ENCODE assay signal across 22 cellular contexts in the genomic region with DNA sequence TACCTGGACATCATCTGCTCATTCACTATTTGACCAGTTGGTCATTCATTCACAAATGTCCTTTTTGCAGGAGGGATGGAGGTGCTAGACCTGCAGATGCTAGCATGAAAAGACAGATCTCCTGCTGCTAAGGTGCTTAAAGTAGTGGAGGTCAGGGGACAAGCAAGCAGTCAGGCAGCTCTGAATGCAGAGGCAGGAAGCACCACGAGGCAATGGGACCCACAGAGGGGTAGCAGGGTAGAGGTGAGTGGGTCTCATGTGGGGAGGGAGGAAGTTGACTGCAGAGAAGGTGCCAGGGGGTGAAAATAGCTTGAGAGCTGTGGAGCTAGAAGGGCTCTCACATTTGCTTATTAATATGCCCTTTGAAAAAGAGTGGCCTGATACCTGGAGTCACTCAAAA. TPM values are rescaled to one million over a fixed set of nuclear protein-coding genes. Genes with fewer than 3 reads are reported as not detected.
A peak's percentile ranks its signal among the peaks of the same experiment; 100 is the strongest.
DNase-seq lines count a peak whose midpoint lies in the region; TF ChIP-seq lines count a peak whose summit lies in the region.
"Had no signal": no experiment of that assay in that cellular context is flagged by ENCODE, and none has a peak within 500 bp of the region (broad histone marks: within the 10 kb centered on the region; RNA-seq: fewer than 3 reads in every experiment).

No MANE protein-coding gene starts in this region.

- H3K4me3 ChIP-seq in endodermal cell (ENCODE audit: low read length) (no peak overlapping the region), trophoblast cell (ENCODE audit: low read depth, low read length) (peak overlapping the region; percentile 18)
- H3K4me3 ChIP-seq: GM23248, Peyer's patch, SJCRH30 had no signal

- peaks cover 36% of the 10 kb centered on the region for H3K36me3 Mint-ChIP-seq in activated CD4-positive, alpha-beta T cell treated with anti-CD3 and anti-CD28 coated beads, Interleukin-2, amount 10 ng/mL, durations not matched to agents 24 days and 14 days (ENCODE audit: low read depth)
- peaks cover 29% of the 10 kb centered on the region for H3K36me3 Mint-ChIP-seq in activated CD4-positive, alpha-beta T cell treated with anti-CD3 and anti-CD28 coated beads, Interleukin-2, amount 10 ng/mL, durations not matched to agents 7 days and 5 days (ENCODE audit: low read depth)
- H3K36me3 Mint-ChIP-seq in H9 (ENCODE audit: insufficient read depth in 1 of 3, low read depth in 3 of 3) = peaks cover 26 to 49% (median 38%) of the 10 kb centered on the region in 3 experiments
- peaks cover 52% of the 10 kb centered on the region for H3K36me3 Mint-ChIP-seq in endodermal cell (ENCODE audit: low read depth)

- H3K23ac ChIP-seq in H9 (ENCODE audit: insufficient read length, low read depth, low read length) (no peak overlapping the region), trophoblast cell (ENCODE audit: low read length) (peak overlapping the region; percentile 19)

- H2BK12ac ChIP-seq in H9 (ENCODE audit: insufficient read length, low read depth, low read length) (no peak overlapping the region), trophoblast cell (ENCODE audit: low read length) (no peak overlapping the region)

- H3K27ac ChIP-seq in H9 (ENCODE audit: insufficient read length, low read depth, low read length) = no peak overlapping the region
- no peak overlapping the region for H3K27ac ChIP-seq in endodermal cell (ENCODE audit: low read depth, low read length)
- H3K27ac ChIP-seq in trophoblast cell (ENCODE audit: low read depth, low read length) = no peak overlapping the region
- H3K27ac ChIP-seq: C4-2B, GM23248, KMS-11, Peyer's patch, SJCRH30 had no signal

- H4K20me1 ChIP-seq in H9 (ENCODE audit: control insufficient read depth, insufficient read depth, insufficient read length) = no peaks in the 10 kb centered on the region

- H2BK20ac ChIP-seq in H9 (ENCODE audit: low read depth, low read length, poor library complexity, severe bottlenecking) = no peak overlapping the region

- H3K23me2 ChIP-seq in H9 (ENCODE audit: insufficient read length, low read depth, low read length, poor library complexity, severe bottlenecking) = no peaks in the 10 kb centered on the region

- no peak overlapping the region for H2BK15ac ChIP-seq in H9 (ENCODE audit: low read depth, low read length)

- H3K79me1 ChIP-seq in H9 (ENCODE audit: insufficient read depth, low read depth, low read length, poor library complexity, severe bottlenecking) (no peaks in the 10 kb centered on the region), trophoblast cell (ENCODE audit: low read length) (no peaks in the 10 kb centered on the region)

- H3K4ac ChIP-seq in H9 (ENCODE audit: low read depth, low read length) (no peak overlapping the region), trophoblast cell (ENCODE audit: low read depth, low read length) (no peak overlapping the region)

- H3K79me2 ChIP-seq in H9 (ENCODE audit: insufficient read depth, low read length) = no peaks in the 10 kb centered on the region
- H3K79me2 ChIP-seq in trophoblast cell (ENCODE audit: control insufficient read depth, insufficient read depth, low read length, poor library complexity) = no peaks in the 10 kb centered on the region

- no peaks in the 10 kb centered on the region for H3K27me3 Mint-ChIP-seq in activated CD4-positive, alpha-beta T cell treated with anti-CD3 and anti-CD28 coated beads, Interleukin-2, amount 10 ng/mL, durations not matched to agents 24 days and 14 days
- H3K27me3 Mint-ChIP-seq in activated CD4-positive, alpha-beta T cell treated with anti-CD3 and anti-CD28 coated beads, Interleukin-2, amount 10 ng/mL, durations not matched to agents 7 days and 5 days = no peaks in the 10 kb centered on the region
- H3K27me3 Mint-ChIP-seq in H9 (ENCODE audit: low read depth) = no peaks in the 10 kb centered on the region
- no peaks in the 10 kb centered on the region for H3K27me3 Mint-ChIP-seq in endodermal cell (ENCODE audit: insufficient read depth)

- H3T11ph ChIP-seq in H9 (ENCODE audit: low read length) = no peak overlapping the region

- intact Hi-C loops in activated CD4-positive, alpha-beta T cell treated with anti-CD3 and anti-CD28 coated beads, Interleukin-2, amount 10 ng/mL, durations not matched to agents 24 days and 14 days (cut with micrococcal nuclease) = no loop called here

- H2BK120ac ChIP-seq in H9 (ENCODE audit: low read depth, low read length, poor library complexity, severe bottlenecking) (no peak overlapping the region), trophoblast cell (ENCODE audit: insufficient read depth, low read length, poor library complexity) (no peak overlapping the region)

- H2AFZ ChIP-seq in H9 (ENCODE audit: low read length) (no peak overlapping the region), trophoblast cell (ENCODE audit: insufficient read depth, low read length, poor library complexity) (no peak overlapping the region)
- H2AFZ ChIP-seq: GM23248 had no signal

- no peak overlapping the region for H2AK5ac ChIP-seq in H9 (ENCODE audit: insufficient read length, low read length)
- no peak overlapping the region for H2AK5ac ChIP-seq in trophoblast cell (ENCODE audit: low read length)

- H2BK5ac ChIP-seq in H9 (ENCODE audit: insufficient read length, low read length) = no peak overlapping the region
- no peak overlapping the region for H2BK5ac ChIP-seq in trophoblast cell (ENCODE audit: low read depth, low read length, poor library complexity)

- TF ChIP-seq CTCF in H9 (conservative IDR thresholded peaks at IDR 0.05) (no peak), endodermal cell (conservative IDR thresholded peaks at IDR 0.05) (no peak)

- H3K9me3 ChIP-seq in H9 (ENCODE audit: control insufficient read depth, low read depth, low read length) = no peaks in the 10 kb centered on the region
- no peaks in the 10 kb centered on the region for H3K9me3 ChIP-seq in endodermal cell (ENCODE audit: control insufficient read depth, low read length)
- H3K9me3 ChIP-seq in trophoblast cell (ENCODE audit: insufficient read depth, low read depth, low read length) = no peaks in the 10 kb centered on the region
- H3K9me3 ChIP-seq: Peyer's patch, SJCRH30 had no signal

- H3K27me3 ChIP-seq in H9 (ENCODE audit: insufficient read depth, low read length) (no peaks in the 10 kb centered on the region), endodermal cell (ENCODE audit: control insufficient read depth, insufficient read depth, low read length, poor library complexity, severe bottlenecking) (no peaks in the 10 kb centered on the region), trophoblast cell (ENCODE audit: insufficient read depth, low read length) (no peaks in the 10 kb centered on the region)
- H3K27me3 ChIP-seq: Peyer's patch, SJCRH30 had no signal

- peaks cover 10% of the 10 kb centered on the region; the same call in 1 of the 2 replicates for H3K4me1 ChIP-seq in H9 (ENCODE audit: insufficient read depth, low read length)
- H3K4me1 ChIP-seq in endodermal cell (ENCODE audit: control insufficient read depth, insufficient read depth, low read length) = no peaks in the 10 kb centered on the region
- no peaks in the 10 kb centered on the region for H3K4me1 ChIP-seq in trophoblast cell (ENCODE audit: control insufficient read depth in 1 of 2, insufficient read depth in 2 of 2, low read length in 2 of 2)
- H3K4me1 ChIP-seq: Peyer's patch, SJCRH30 had no signal

- no peak for DNase-seq in activated CD4-positive, alpha-beta T cell treated with anti-CD3 and anti-CD28 coated beads, Interleukin-2, amount 10 ng/mL, durations not matched to agents 24 days and 14 days
- DNase-seq in activated CD4-positive, alpha-beta T cell treated with anti-CD3 and anti-CD28 coated beads, Interleukin-2, amount 10 ng/mL, durations not matched to agents 7 days and 5 days = no peak
- DNase-seq in H9 (no peak), endodermal cell (peak; percentile 77), trophoblast cell (no peak), AML-193 (lab: John Stamatoyannopoulos, UW) (no peak), activated gamma-delta T cell treated with Interleukin-2 at 50 U/mL for 16 hours (no peak), SHP77 (lab: John Stamatoyannopoulos, UW) (no peak)
- DNase-seq: 8988T, DMS79, GM23248, IMR-90, MV-4-11, NCI-H1694, NCI-H2081, NCI-H2171 treated with DMSO at 0.1 percent for 48 hours, NCI-H524 treated with DMSO at 0.1 percent for 48 hours, Peyer's patch, SJCRH30 had no signal

- H3K56ac ChIP-seq in H9 (ENCODE audit: insufficient read length, low read depth, low read length) = no peak overlapping the region

- no peak overlapping the region for H3K4me2 ChIP-seq in H9 (ENCODE audit: insufficient read depth, insufficient read length, low read length)
- no peak overlapping the region for H3K4me2 ChIP-seq in trophoblast cell (ENCODE audit: low read length)
- H3K4me2 ChIP-seq: KMS-11 had no signal

- no peak overlapping the region for H3K4me3 Mint-ChIP-seq in activated CD4-positive, alpha-beta T cell treated with anti-CD3 and anti-CD28 coated beads, Interleukin-2, amount 10 ng/mL, durations not matched to agents 24 days and 14 days
- no peak overlapping the region for H3K4me3 Mint-ChIP-seq in activated CD4-positive, alpha-beta T cell treated with anti-CD3 and anti-CD28 coated beads, Interleukin-2, amount 10 ng/mL, durations not matched to agents 7 days and 5 days
- no peak overlapping the region for H3K4me3 Mint-ChIP-seq in H9
- no peak overlapping the region for H3K4me3 Mint-ChIP-seq in endodermal cell

- no peaks in the 10 kb centered on the region for H3K9me3 Mint-ChIP-seq in activated CD4-positive, alpha-beta T cell treated with anti-CD3 and anti-CD28 coated beads, Interleukin-2, amount 10 ng/mL, durations not matched to agents 24 days and 14 days
- no peaks in the 10 kb centered on the region for H3K9me3 Mint-ChIP-seq in activated CD4-positive, alpha-beta T cell treated with anti-CD3 and anti-CD28 coated beads, Interleukin-2, amount 10 ng/mL, durations not matched to agents 7 days and 5 days
- H3K9me3 Mint-ChIP-seq in H9 = no peaks in the 10 kb centered on the region
- no peaks in the 10 kb centered on the region for H3K9me3 Mint-ChIP-seq in endodermal cell

- H4K91ac ChIP-seq in H9 (ENCODE audit: insufficient read length, low read depth, low read length) (no peak overlapping the region), trophoblast cell (ENCODE audit: low read depth, low read length) (no peak overlapping the region)

- peaks cover 44% of the 10 kb centered on the region for H3K36me3 ChIP-seq in endodermal cell (ENCODE audit: control insufficient read depth, insufficient read depth, low read length)
- peaks cover 0 to 4% of the 10 kb centered on the region in 2 experiments for H3K36me3 ChIP-seq in trophoblast cell (ENCODE audit: control insufficient read depth in 1 of 2, insufficient read depth in 2 of 2, low read length in 2 of 2)
- H3K36me3 ChIP-seq: Peyer's patch had no signal

- H4K8ac ChIP-seq in H9 (replicated peaks; ENCODE audit: insufficient read length, low read depth, low read length) (no peak overlapping the region), trophoblast cell (ENCODE audit: low read depth, low read length) (no peak overlapping the region)

- H4K5ac ChIP-seq in H9 (ENCODE audit: insufficient read length, low read depth, low read length) = no peak overlapping the region

- H3K14ac ChIP-seq in H9 (ENCODE audit: insufficient read depth, low read length) (no peak overlapping the region), trophoblast cell (ENCODE audit: low read length) (no peak overlapping the region)

- H3K9ac ChIP-seq in H9 (ENCODE audit: extremely low read depth, insufficient read length, low read length) (no peak overlapping the region), endodermal cell (ENCODE audit: extremely low read depth, low read length, poor library complexity, severe bottlenecking) (no peak overlapping the region), trophoblast cell (ENCODE audit: low read length) (no peak overlapping the region)
- H3K9ac ChIP-seq: GM23248, KMS-11 had no signal

- no CpG with 5 or more reads among the region's 1 CpG for WGBS in H9 (ENCODE audit: extremely low coverage, insufficient read length, low lambda C conversion rate)
- WGBS in endodermal cell (ENCODE audit: insufficient coverage in 1 of 2, insufficient read length in 1 of 2), 2 experiments = 41% methylated on average over 1 of the region's 1 CpG; no CpG with 5 or more reads in 1 of the 2 experiments
- WGBS in trophoblast cell (ENCODE audit: extremely low coverage, insufficient coverage, insufficient read length) = no CpG with 5 or more reads among the region's 1 CpG

- CTCF ChIA-PET in activated CD4-positive, alpha-beta T cell treated with anti-CD3 and anti-CD28 coated beads, Interleukin-2, amount 10 ng/mL, durations not matched to agents 7 days and 5 days (lab: Charles Lee) = interaction anchor here (1.5 kb wide), 1 partner anchor 25 kb away, joined by 3 read pairs; a partner anchor contains a TSS

- peak overlapping the region; percentile 34 for H3K27ac Mint-ChIP-seq in activated CD4-positive, alpha-beta T cell treated with anti-CD3 and anti-CD28 coated beads, Interleukin-2, amount 10 ng/mL, durations not matched to agents 24 days and 14 days
- no peak overlapping the region for H3K27ac Mint-ChIP-seq in activated CD4-positive, alpha-beta T cell treated with anti-CD3 and anti-CD28 coated beads, Interleukin-2, amount 10 ng/mL, durations not matched to agents 7 days and 5 days
- peak overlapping the region in 2 of 3 experiments; percentile 8 to 86; a peak in 3 of 7 replicates for H3K27ac Mint-ChIP-seq in H9
- H3K27ac Mint-ChIP-seq in endodermal cell = peak overlapping the region; percentile 7

- no peak overlapping the region for H4K12ac ChIP-seq in trophoblast cell (ENCODE audit: low read depth, low read length)

- H3K18ac ChIP-seq in H9 (ENCODE audit: insufficient read length, low read depth, low read length) (no peak overlapping the region), trophoblast cell (ENCODE audit: low read length) (no peak overlapping the region)

- POLR2A ChIA-PET in activated CD4-positive, alpha-beta T cell treated with anti-CD3 and anti-CD28 coated beads, Interleukin-2, amount 10 ng/mL, durations not matched to agents 7 days and 5 days (lab: Charles Lee) = no interaction called here

- peaks cover 19% of the 10 kb centered on the region for H3K4me1 Mint-ChIP-seq in activated CD4-positive, alpha-beta T cell treated with anti-CD3 and anti-CD28 coated beads, Interleukin-2, amount 10 ng/mL, durations not matched to agents 24 days and 14 days
- H3K4me1 Mint-ChIP-seq in activated CD4-positive, alpha-beta T cell treated with anti-CD3 and anti-CD28 coated beads, Interleukin-2, amount 10 ng/mL, durations not matched to agents 7 days and 5 days = peaks cover 23% of the 10 kb centered on the region
- peaks cover 26% of the 10 kb centered on the region in 2 experiments for H3K4me1 Mint-ChIP-seq in H9
- H3K4me1 Mint-ChIP-seq in endodermal cell = peaks cover 10% of the 10 kb centered on the region

RNA-seq across cellular contexts. Expression of a gene that starts 25.2 kb away (rescaled TPM):
- total RNA-seq in activated CD4-positive, alpha-beta T cell treated with anti-CD3 and anti-CD28 coated beads, Interleukin-2, amount 10 ng/mL, durations not matched to agents 24 days and 14 days = 45.4 and 47.3 TPM in 2 replicates
- 10 to 100 TPM; 27.2 to 32.0 TPM for total RNA-seq in activated CD4-positive, alpha-beta T cell treated with anti-CD3 and anti-CD28 coated beads, Interleukin-2, amount 10 ng/mL, durations not matched to agents 7 days and 5 days
- total RNA-seq in H9 (2021) (34.4 and 36.7 TPM in 2 replicates), endodermal cell (10 to 100 TPM; 33.0 to 34.1 TPM)
- polyA plus RNA-seq in endodermal cell (2013, experiment 1 of 2) = 19.3 TPM
- polyA plus RNA-seq in endodermal cell (2013, experiment 2 of 2) = 17.5 TPM
- 10.1 and 11.3 TPM in 2 replicates for polyA plus RNA-seq in trophoblast cell (2013)

RNA-seq across cellular contexts. Expression of a gene that starts 46.9 kb away (rescaled TPM):
- not detected in 2 replicates for total RNA-seq in activated CD4-positive, alpha-beta T cell treated with anti-CD3 and anti-CD28 coated beads, Interleukin-2, amount 10 ng/mL, durations not matched to agents 24 days and 14 days
- total RNA-seq in activated CD4-positive, alpha-beta T cell treated with anti-CD3 and anti-CD28 coated beads, Interleukin-2, amount 10 ng/mL, durations not matched to agents 7 days and 5 days = not detected
- total RNA-seq in H9 (2021) = not detected in 2 replicates
- total RNA-seq in endodermal cell = not detected
- not detected for polyA plus RNA-seq in endodermal cell (2013, experiment 1 of 2)
- polyA plus RNA-seq in endodermal cell (2013, experiment 2 of 2) = not detected
- not detected in 2 replicates for polyA plus RNA-seq in trophoblast cell (2013)
- total RNA-seq: GM23248, IMR-90, OCI-LY7, Peyer's patch, SJCRH30 had no signal
- polyA plus RNA-seq: GM23248, IMR-90 had no signal
